In the genomic region with DNA sequence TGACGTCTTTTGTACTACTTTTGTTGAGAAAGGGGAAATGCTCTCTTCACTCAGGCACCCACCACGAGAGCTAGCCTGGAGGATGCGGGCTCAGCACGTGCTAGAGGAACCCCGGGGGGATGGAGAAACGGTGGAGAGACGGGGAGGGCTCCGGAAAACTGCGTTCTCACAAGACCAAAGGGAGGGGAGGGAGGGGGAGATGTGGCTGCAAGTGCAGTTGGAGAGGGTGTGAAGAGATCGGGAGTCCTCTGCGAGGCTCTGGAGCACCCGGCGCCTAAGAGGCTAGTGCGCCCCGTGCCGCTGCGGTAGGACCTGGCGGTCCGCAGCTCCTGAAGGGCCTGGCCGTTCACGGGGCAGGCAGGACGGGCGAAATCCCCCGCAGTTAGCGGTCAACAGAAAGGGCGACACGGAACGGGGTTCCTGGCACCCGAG, we compare ENCODE assay signal across 1 cellular context.
TF ChIP-seq lines count a peak whose summit lies in the region.

No MANE protein-coding gene starts in this region.

TF ChIP-seq in endothelial cell of umbilical vein, 7 proteins besides CTCF, POLR2A, EP300 and RAD21 (continued from another document):
- TF ChIP-seq EZH2 (IDR thresholded peaks at IDR 0.05; ENCODE audit: borderline replicate concordance, low read depth, low read length, severe bottlenecking) (no peak), POLR2AphosphoS5 (IDR thresholded peaks at IDR 0.05; ENCODE audit: insufficient read depth, low read depth, low read length) (no peak), JUN (IDR thresholded peaks at IDR 0.05; ENCODE audit: borderline replicate concordance, insufficient read depth, insufficient read length, low read depth) (no peak), GATA2 (IDR thresholded peaks at IDR 0.05; ENCODE audit: insufficient read depth, insufficient read length, low read depth, low read length) (no peak), FOS (IDR thresholded peaks at IDR 0.05; ENCODE audit: borderline replicate concordance, insufficient read depth, low read length) (no peak)
- TF ChIP-seq, protein P1, sequence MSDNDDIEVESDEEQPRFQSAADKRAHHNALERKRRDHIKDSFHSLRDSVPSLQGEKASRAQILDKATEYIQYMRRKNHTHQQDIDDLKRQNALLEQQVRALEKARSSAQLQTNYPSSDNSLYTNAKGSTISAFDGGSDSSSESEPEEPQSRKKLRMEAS (IDR thresholded peaks at IDR 0.05; ENCODE audit: insufficient read depth, insufficient read length), result no peak
